15 cellular contexts compared by ENCODE assay signal in genomic region chr7:47277321-47277781, GRCh38.
A peak's percentile ranks its signal among the peaks of the same experiment; 100 is the strongest.
DNase-seq lines count a peak whose midpoint lies in the region; ATAC-seq, FAIRE-seq and TF ChIP-seq lines count a peak whose summit lies in the region.
"Had no signal": no experiment of that assay in that cellular context is flagged by ENCODE, and none has a peak within 500 bp of the region (broad histone marks: within the 10 kb centered on the region; RNA-seq: fewer than 3 reads in every experiment).

No MANE protein-coding gene starts in this region.

- H3K4me3 ChIP-seq in right cardiac atrium (ENCODE audit: low read length) (no peak overlapping the region), kidney (ENCODE audit: low read length in 2 of 2) (no peak overlapping the region), psoas muscle (no peak overlapping the region)
- H3K4me3 ChIP-seq: GM23338, HAP-1 had no signal

- no peaks in the 10 kb centered on the region for H3K27me3 ChIP-seq in right cardiac atrium (ENCODE audit: control insufficient read depth, insufficient read depth)
- H3K27me3 ChIP-seq in psoas muscle (ENCODE audit: insufficient read depth in 3 of 3, low read length in 2 of 3) = no peaks in the 10 kb centered on the region

- H3K36me3 Mint-ChIP-seq in progenitor cell of endocrine pancreas (ENCODE audit: insufficient read depth) = peaks cover 50% of the 10 kb centered on the region
- H3K36me3 Mint-ChIP-seq: CD8-positive, alpha-beta T cell had no signal

- FAIRE-seq in kidney (lab: Jason Lieb, UNC) = no peak

- peaks cover 9% of the 10 kb centered on the region for H3K9me3 Mint-ChIP-seq in progenitor cell of endocrine pancreas (ENCODE audit: low read depth)
- H3K9me3 Mint-ChIP-seq: CD8-positive, alpha-beta T cell; GM23338 had no signal

- intact Hi-C loops in cardiac septum (cut with DNase I) = loop anchor here (5.0 kb wide), 1 partner anchor 555 kb away; no protein-coding TSS in a partner anchor
- intact Hi-C loops in right cardiac atrium (cut with DNase I) = no loop called here
- intact Hi-C loops in kidney (cut with DNase I) = loop anchor here (10.0 kb wide), 1 partner anchor 537 kb away; no protein-coding TSS in a partner anchor
- intact Hi-C loops in psoas muscle (cut with DNase I) = loop anchor here in 1 of 2 donors (10.0 kb wide), 1 partner anchor 117 kb away; no protein-coding TSS in a partner anchor

- peak overlapping the region; percentile 84 for H3K27ac Mint-ChIP-seq in progenitor cell of endocrine pancreas
- H3K27ac Mint-ChIP-seq: CD8-positive, alpha-beta T cell; GM23338 had no signal

- H3K4me1 ChIP-seq in right cardiac atrium (ENCODE audit: control insufficient read depth, insufficient read depth, low read length) (no peaks in the 10 kb centered on the region), kidney (ENCODE audit: control insufficient read depth in 1 of 2, insufficient read depth in 1 of 2, low read depth in 1 of 2, low read length in 2 of 2) (peaks cover 0 to 2% of the 10 kb centered on the region in 2 donors), psoas muscle (no peaks in the 10 kb centered on the region)
- H3K4me1 ChIP-seq: HAP-1 had no signal

- H3K36me3 ChIP-seq in kidney (ENCODE audit: control insufficient read depth in 1 of 2, insufficient read depth in 2 of 2, low read length in 2 of 2) = peaks cover 40 to 56% of the 10 kb centered on the region in 2 donors
- H3K36me3 ChIP-seq in psoas muscle (ENCODE audit: insufficient read depth in 1 of 2, low read depth in 1 of 2) = peaks cover 0 to 65% of the 10 kb centered on the region in 2 donors

- H3K4me3 Mint-ChIP-seq in progenitor cell of endocrine pancreas (ENCODE audit: low read depth) = no peak overlapping the region
- H3K4me3 Mint-ChIP-seq: CD14-positive monocyte; CD8-positive, alpha-beta T cell; GM23338 had no signal

- H3K9ac ChIP-seq in kidney (ENCODE audit: low read length in 2 of 2) = no peak overlapping the region

- 87% methylated on average over 20 of the region's 20 CpGs for WGBS in right cardiac atrium
- 89 to 91% (median 91%) methylated on average over 20 of the region's 20 CpGs for WGBS in psoas muscle, 3 donors

- TF ChIP-seq CTCF in kidney (IDR thresholded peaks at IDR 0.05; ENCODE audit: borderline replicate concordance, extremely low read depth, insufficient read depth) = no peak
- no peak for TF ChIP-seq CTCF in progenitor cell of endocrine pancreas (IDR thresholded peaks at IDR 0.05; ENCODE audit: unreplicated experiment)
- no peak for TF ChIP-seq CTCF in psoas muscle (IDR thresholded peaks at IDR 0.05)

- H3K27me3 Mint-ChIP-seq in progenitor cell of endocrine pancreas = no peaks in the 10 kb centered on the region

- no peak for ATAC-seq in right cardiac atrium
- ATAC-seq in GM18520 (IDR thresholded peaks at IDR 0.05; ENCODE audit: unreplicated experiment) = no peak
- no peak for ATAC-seq in psoas muscle
- ATAC-seq: CD8-positive, alpha-beta T cell; GM23338 had no signal

- DNase-seq in cardiac septum (ENCODE audit: low spot score) (peak; percentile 68), right cardiac atrium (no peak), kidney (peak; percentile 58), progenitor cell of endocrine pancreas (ENCODE audit: low spot score, unreplicated experiment) (no peak), T1000 (lab: John Stamatoyannopoulos, UW) (no peak), psoas muscle (no peak)
- DNase-seq: CD8-positive, alpha-beta T cell; COR-L47; DND-41; GDM1 had no signal

- H3K27ac ChIP-seq in right cardiac atrium (ENCODE audit: low read length) (no peak overlapping the region), kidney (ENCODE audit: low read depth in 2 of 2, low read length in 2 of 2) (no peak overlapping the region), psoas muscle (no peak overlapping the region)
- H3K27ac ChIP-seq: 22Rv1 had no signal

- H3K9me3 ChIP-seq in right cardiac atrium (ENCODE audit: control insufficient read depth, low read length) (no peaks in the 10 kb centered on the region), kidney (ENCODE audit: control insufficient read depth in 1 of 2, low read length in 2 of 2) (no peaks in the 10 kb centered on the region), psoas muscle (no peaks in the 10 kb centered on the region)
- H3K9me3 ChIP-seq: HAP-1 had no signal

- no peaks in the 10 kb centered on the region for H3K4me1 Mint-ChIP-seq in progenitor cell of endocrine pancreas (ENCODE audit: low read depth)
- H3K4me1 Mint-ChIP-seq: CD14-positive monocyte, GM23338 had no signal

Comparison
In these comparisons a context has a peak if more than half of its experiments do, and no peak if none do; other contexts are left out.
1. DNase-seq: peak in cardiac septum (single experiment) and kidney (single experiment); none in right cardiac atrium (0 of 3), progenitor cell of endocrine pancreas (single experiment), T1000 (single experiment) and psoas muscle (0 of 2).
2. intact Hi-C loops: an anchor here in cardiac septum (5.0 kb wide) and kidney (10.0 kb wide); none called in right cardiac atrium.